In genomic region chr10:8331387-8331786, GRCh38 we compare ENCODE assay signal across 12 cellular contexts.
DNase-seq lines count a peak whose midpoint lies in the region; ATAC-seq, FAIRE-seq and TF ChIP-seq lines count a peak whose summit lies in the region.
"Had no signal": no experiment of that assay in that cellular context is flagged by ENCODE, and none has a peak within 500 bp of the region (broad histone marks: within the 10 kb centered on the region; RNA-seq: fewer than 3 reads in every experiment).

No MANE protein-coding gene starts in this region.

- no peaks in the 10 kb centered on the region for H4K20me1 ChIP-seq in HepG2 (ENCODE audit: insufficient read depth, low read length)

- H3K4me1 ChIP-seq in HepG2 (ENCODE audit: insufficient read depth, low read length) (peaks cover under 1% of the 10 kb centered on the region; the same call in 1 of the 2 replicates), right lobe of liver (peaks cover 0 to 5% (median 0%) of the 10 kb centered on the region in 4 donors)

- H3K4me1 Mint-ChIP-seq in activated CD8-positive, alpha-beta T cell treated with anti-CD3 and anti-CD28 coated beads, Interleukin-2, amount 10 ng/mL, durations not matched to agents 7 days and 5 days (ENCODE audit: low read depth), result peaks cover 56% of the 10 kb centered on the region
- peaks cover 48% of the 10 kb centered on the region for H3K4me1 Mint-ChIP-seq in central memory CD8-positive, alpha-beta T cell
- H3K4me1 Mint-ChIP-seq in stimulated activated naive CD8-positive, alpha-beta T cell treated with anti-CD3 and anti-CD28 coated beads, Interleukin-15, Interleukin-2, amounts not matched to agents 100 ng/mL and 50 ng/mL, for 24 hours (ENCODE audit: low read depth), result peaks cover 39% of the 10 kb centered on the region

- TF ChIP-seq CTCF in HepG2 (CRISPR knock-in tag; IDR thresholded peaks at IDR 0.05), result no peak
- TF ChIP-seq CTCF in right lobe of liver (IDR thresholded peaks at IDR 0.05), result no peak

- intact Hi-C loops in HepG2 (cut with micrococcal nuclease; ENCODE audit: unreplicated experiment) (no loop called here), right lobe of liver (cut with DNase I) (no loop called here)

- H3K9me3 Mint-ChIP-seq in activated CD8-positive, alpha-beta T cell treated with anti-CD3 and anti-CD28 coated beads, Interleukin-2, amount 10 ng/mL, durations not matched to agents 7 days and 5 days (ENCODE audit: insufficient read depth), result no peaks in the 10 kb centered on the region
- no peaks in the 10 kb centered on the region for H3K9me3 Mint-ChIP-seq in central memory CD8-positive, alpha-beta T cell
- H3K9me3 Mint-ChIP-seq in stimulated activated naive CD8-positive, alpha-beta T cell treated with anti-CD3 and anti-CD28 coated beads, Interleukin-15, Interleukin-2, amounts not matched to agents 100 ng/mL and 50 ng/mL, for 24 hours, result no peaks in the 10 kb centered on the region

- POLR2A ChIA-PET in HepG2 (lab: Yijun Ruan, JAX), result no interaction called here
- POLR2A ChIA-PET in activated CD8-positive, alpha-beta T cell treated with anti-CD3 and anti-CD28 coated beads, Interleukin-2, amount 10 ng/mL, durations not matched to agents 7 days and 5 days (lab: Charles Lee), result interaction anchor here (0.7 to 2.2 kb wide), 10 partner anchors 15 to 275 kb away, joined by 3 to 24 read pairs (median 8); no protein-coding TSS in a partner anchor

- H3K4me3 ChIP-seq in HepG2 (replicated peaks in 1 of 3; ENCODE audit: insufficient read depth in 1 of 3, low read depth in 2 of 3, low read length in 3 of 3), result no peak overlapping the region
- H3K4me3 ChIP-seq in right lobe of liver, result no peak overlapping the region
- H3K4me3 ChIP-seq: ovary had no signal

- no peak overlapping the region for H3K4me2 ChIP-seq in HepG2 (ENCODE audit: low read depth, low read length)

- no peaks in the 10 kb centered on the region for H3K79me2 ChIP-seq in HepG2 (ENCODE audit: insufficient read depth, low read length)

- DNase-seq in HepG2 (ENCODE audit: low spot score), result no peak
- no peak for DNase-seq in right lobe of liver
- DNase-seq in activated CD8-positive, alpha-beta T cell treated with anti-CD3 and anti-CD28 coated beads, Interleukin-2, amount 10 ng/mL, durations not matched to agents 7 days and 5 days, result peak; percentile 39
- peak; percentile 18 to 40 for DNase-seq in central memory CD8-positive, alpha-beta T cell (ENCODE audit: low spot score in 2 of 2)
- no peak for DNase-seq in caudate nucleus (lab: John Stamatoyannopoulos, UW)
- DNase-seq in KBM-7, result no peak
- DNase-seq in NCI-H146 (lab: John Stamatoyannopoulos, UW), result no peak
- DNase-seq: ACHN, ovary, spleen had no signal

- CTCF ChIA-PET in HepG2 (lab: Yijun Ruan, JAX; ENCODE audit: low intra/inter-chr PET ratio, low total read pairs), result no interaction called here
- CTCF ChIA-PET in activated CD8-positive, alpha-beta T cell treated with anti-CD3 and anti-CD28 coated beads, Interleukin-2, amount 10 ng/mL, durations not matched to agents 7 days and 5 days (lab: Charles Lee), result interaction anchor here (1.0 to 2.9 kb wide), 7 partner anchors 29 to 278 kb away, joined by 3 to 14 read pairs (median 5); no protein-coding TSS in a partner anchor

- H3K9ac ChIP-seq in HepG2 (ENCODE audit: insufficient read depth, low read depth, low read length), result no peak overlapping the region

- peaks cover 5% of the 10 kb centered on the region for H3K36me3 Mint-ChIP-seq in activated CD8-positive, alpha-beta T cell treated with anti-CD3 and anti-CD28 coated beads, Interleukin-2, amount 10 ng/mL, durations not matched to agents 7 days and 5 days (ENCODE audit: low read depth)
- peaks cover 22% of the 10 kb centered on the region for H3K36me3 Mint-ChIP-seq in central memory CD8-positive, alpha-beta T cell (ENCODE audit: insufficient read depth)
- no peaks in the 10 kb centered on the region for H3K36me3 Mint-ChIP-seq in stimulated activated naive CD8-positive, alpha-beta T cell treated with anti-CD3 and anti-CD28 coated beads, Interleukin-15, Interleukin-2, amounts not matched to agents 100 ng/mL and 50 ng/mL, for 24 hours (ENCODE audit: low read depth)

- peak overlapping the region; percentile 88 for H3K27ac Mint-ChIP-seq in activated CD8-positive, alpha-beta T cell treated with anti-CD3 and anti-CD28 coated beads, Interleukin-2, amount 10 ng/mL, durations not matched to agents 7 days and 5 days
- H3K27ac Mint-ChIP-seq in central memory CD8-positive, alpha-beta T cell (ENCODE audit: low read depth), result peak overlapping the region; percentile 100
- peak overlapping the region; percentile 95 for H3K27ac Mint-ChIP-seq in stimulated activated naive CD8-positive, alpha-beta T cell treated with anti-CD3 and anti-CD28 coated beads, Interleukin-15, Interleukin-2, amounts not matched to agents 100 ng/mL and 50 ng/mL, for 24 hours

- ATAC-seq in HepG2 (no peak), right lobe of liver (no peak)
- no peak for ATAC-seq in activated CD8-positive, alpha-beta T cell treated with anti-CD3 and anti-CD28 coated beads, Interleukin-2, amount 10 ng/mL, durations not matched to agents 7 days and 5 days
- ATAC-seq in central memory CD8-positive, alpha-beta T cell (replicated peaks; ENCODE audit: extremely low read depth, poor library complexity, severe bottlenecking), result peak; percentile 6

- BruUV-seq in HepG2 (replicated peaks; lab: Mats Ljungman, UMichigan), result no TSS peak

- TF ChIP-seq POLR2A in HepG2 (IDR thresholded peaks at IDR 0.05; ENCODE audit: insufficient read depth in 1 of 2, low read depth in 2 of 2, low read length in 2 of 2) (no peak), right lobe of liver (IDR thresholded peaks at IDR 0.05) (no peak)

- H3K4me3 Mint-ChIP-seq in activated CD8-positive, alpha-beta T cell treated with anti-CD3 and anti-CD28 coated beads, Interleukin-2, amount 10 ng/mL, durations not matched to agents 7 days and 5 days, result peak overlapping the region; percentile 75
- H3K4me3 Mint-ChIP-seq in central memory CD8-positive, alpha-beta T cell, result peak overlapping the region; percentile 73
- peak overlapping the region; percentile 86 for H3K4me3 Mint-ChIP-seq in stimulated activated naive CD8-positive, alpha-beta T cell treated with anti-CD3 and anti-CD28 coated beads, Interleukin-15, Interleukin-2, amounts not matched to agents 100 ng/mL and 50 ng/mL, for 24 hours

- WGBS in HepG2 (ENCODE audit: low lambda C conversion rate), result 48% methylated on average over 14 of the region's 14 CpGs
- WGBS in right lobe of liver (ENCODE audit: insufficient coverage, low coverage, low lambda C conversion rate, missing lambda C conversion rate), result 47% methylated on average over 12 of the region's 14 CpGs

- H2AFZ ChIP-seq in HepG2 (ENCODE audit: low read length), result no peak overlapping the region

- no peak for TF ChIP-seq EP300 in HepG2 (IDR thresholded peaks at IDR 0.05; ENCODE audit: low read depth in 2 of 2, low read length in 2 of 2)
- TF ChIP-seq EP300 in HepG2 (CRISPR knock-in tag; IDR thresholded peaks at IDR 0.05; ENCODE audit: borderline replicate concordance), result no peak

- FAIRE-seq in HepG2 (lab: Jason Lieb, UNC), result no peak
- FAIRE-seq: frontal cortex had no signal

- H3K36me3 ChIP-seq in HepG2 (replicated peaks in 1 of 2; ENCODE audit: control insufficient read depth in 1 of 2, insufficient read depth in 2 of 2, low read length in 2 of 2) (no peaks in the 10 kb centered on the region), right lobe of liver (no peaks in the 10 kb centered on the region)
- H3K36me3 ChIP-seq: ovary, spleen had no signal

- H3K27me3 ChIP-seq in HepG2 (ENCODE audit: control insufficient read depth in 1 of 2, insufficient read depth in 2 of 2, low read length in 2 of 2), result peaks cover 4 to 23% of the 10 kb centered on the region in 2 experiments; a peak in 4 of 5 replicates
- peaks cover 0 to 6% of the 10 kb centered on the region in 2 donors for H3K27me3 ChIP-seq in right lobe of liver
- H3K27me3 ChIP-seq: ovary had no signal

- no peaks in the 10 kb centered on the region for H3K27me3 Mint-ChIP-seq in activated CD8-positive, alpha-beta T cell treated with anti-CD3 and anti-CD28 coated beads, Interleukin-2, amount 10 ng/mL, durations not matched to agents 7 days and 5 days (ENCODE audit: low read depth)
- no peaks in the 10 kb centered on the region for H3K27me3 Mint-ChIP-seq in central memory CD8-positive, alpha-beta T cell
- H3K27me3 Mint-ChIP-seq in stimulated activated naive CD8-positive, alpha-beta T cell treated with anti-CD3 and anti-CD28 coated beads, Interleukin-15, Interleukin-2, amounts not matched to agents 100 ng/mL and 50 ng/mL, for 24 hours, result no peaks in the 10 kb centered on the region

- TF ChIP-seq RAD21 in HepG2 (CRISPR knock-in tag; IDR thresholded peaks at IDR 0.05), result no peak

- no peak overlapping the region for H3K27ac ChIP-seq in HepG2 (ENCODE audit: extremely low read length, insufficient read depth, low read length)
- no peak overlapping the region for H3K27ac ChIP-seq in right lobe of liver
- no peak overlapping the region for H3K27ac ChIP-seq in caudate nucleus (ENCODE audit: low read depth, low read length)
- H3K27ac ChIP-seq: ovary had no signal

- in situ Hi-C loops in HepG2 (cut with HindIII; ENCODE audit: extremely low pct_ligation_motif_present, low pct_unique_long_range_greater_than_20kb), result no loop called here
- in situ Hi-C loops in KBM-7 (cut with MboI; ENCODE audit: low pct_unique_long_range_greater_than_20kb, low sequenced_read_pairs), result no loop called here

- H3K9me3 ChIP-seq in HepG2 (ENCODE audit: low read length), result no peaks in the 10 kb centered on the region
- no peaks in the 10 kb centered on the region for H3K9me3 ChIP-seq in right lobe of liver
- H3K9me3 ChIP-seq: ovary, spleen had no signal

TF ChIP-seq in HepG2, 621 proteins besides CTCF, POLR2A, EP300 and RAD21:
- no peak for TF ChIP-seq ZFP90 (CRISPR knock-in tag; IDR thresholded peaks at IDR 0.05; ENCODE audit: borderline replicate concordance)
- TF ChIP-seq ATM (IDR thresholded peaks at IDR 0.05; ENCODE audit: borderline replicate concordance), result no peak
- no peak for TF ChIP-seq HDAC1 (CRISPR knock-in tag; IDR thresholded peaks at IDR 0.05)
- TF ChIP-seq MAFK (conservative IDR thresholded peaks at IDR 0.05 in 1 of 2, IDR thresholded peaks at IDR 0.05 in 1 of 2; ENCODE audit: low read length in 2 of 2), result peak; percentile 71 to 83
- TF ChIP-seq MAFF (IDR thresholded peaks at IDR 0.05; ENCODE audit: low read depth, low read length), result peak; percentile 80
TF ChIP-seq in HepG2: peak in this region for 2.

Comparison
In these comparisons a context has a peak if more than half of its experiments do, and no peak if none do; other contexts are left out.
1. DNase-seq: peak in activated CD8-positive, alpha-beta T cell treated with anti-CD3 and anti-CD28 coated beads, Interleukin-2, amount 10 ng/mL, durations not matched to agents 7 days and 5 days (single experiment) and central memory CD8-positive, alpha-beta T cell (2 of 2); none in HepG2 (single experiment), right lobe of liver (0 of 3), caudate nucleus (0 of 61), KBM-7 (single experiment) and NCI-H146 (single experiment).
2. Peak in every context shown above with its lines, with median percentiles within 50 percentile points of each other: H3K27ac Mint-ChIP-seq and H3K4me3 Mint-ChIP-seq.